In the genomic region with DNA sequence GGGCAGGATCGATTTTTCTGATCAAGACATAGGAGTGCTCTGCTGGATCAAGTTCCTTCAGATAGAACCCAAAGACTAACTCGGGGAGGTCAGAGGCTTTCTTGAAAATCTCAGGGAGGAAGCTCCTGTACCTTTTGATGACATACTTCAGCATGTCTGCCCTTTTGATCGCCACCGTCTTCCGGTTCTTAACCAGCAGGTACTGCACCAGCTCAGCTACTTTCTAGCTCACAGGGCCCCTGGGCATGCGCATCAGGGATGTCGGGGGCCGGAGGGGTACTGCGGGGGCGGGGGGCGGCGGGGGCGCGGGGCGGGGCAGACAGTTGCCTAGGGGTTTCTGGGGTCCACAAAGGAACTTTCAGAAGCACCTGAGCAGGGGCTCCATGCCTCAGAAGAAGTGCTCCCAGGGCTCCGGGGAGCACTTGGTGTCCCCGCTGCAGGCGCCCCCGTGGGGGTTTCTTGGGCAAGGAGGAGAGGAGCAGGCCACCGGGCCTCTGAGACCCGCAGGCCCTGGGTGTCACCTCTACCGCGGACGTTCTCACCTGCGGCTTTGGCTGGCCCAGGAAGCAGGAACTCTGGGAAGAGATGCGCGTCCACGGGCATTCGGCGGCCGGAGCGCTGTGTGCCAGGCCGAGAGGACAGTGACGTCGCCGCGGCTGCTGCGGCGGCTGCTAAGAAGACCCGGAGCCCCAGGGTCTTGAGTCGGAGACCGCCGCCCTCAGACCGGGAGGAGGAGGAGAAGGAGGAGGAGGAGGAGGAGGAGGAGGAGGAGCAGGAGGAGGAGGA, we compare ENCODE assay signal across 12 cellular contexts. TPM values are rescaled to one million over a fixed set of nuclear protein-coding genes. Genes with fewer than 3 reads are reported as not detected.
DNase-seq lines count a peak whose midpoint lies in the region; ATAC-seq and TF ChIP-seq lines count a peak whose summit lies in the region.
"Not testable (repeated sequence)": the region's sequence is repeated elsewhere in the genome, so short reads cannot be mapped to it uniquely, and the experiment has no call there.
"Had no signal": no experiment of that assay in that cellular context is flagged by ENCODE, and none has a peak within 500 bp of the region (broad histone marks: within the 10 kb centered on the region; RNA-seq: fewer than 3 reads in every experiment).

No MANE protein-coding gene starts in this region.

- H3K36me3 Mint-ChIP-seq in activated CD8-positive, alpha-beta T cell treated with anti-CD3 and anti-CD28 coated beads for 36 hours (ENCODE audit: low read depth); stimulated activated naive B cell treated with anti-CD40 and anti-IgM and Interleukin-4, amounts not matched to agents 10 μg/mL and 1 μg/mL and 100 μg/mL, for 72 hours: not testable (repeated sequence)

- not testable (repeated sequence) for H3K4me1 Mint-ChIP-seq in activated CD8-positive, alpha-beta T cell treated with anti-CD3 and anti-CD28 coated beads for 36 hours (ENCODE audit: low read depth); stimulated activated naive B cell treated with anti-CD40 and anti-IgM and Interleukin-4, amounts not matched to agents 10 μg/mL and 1 μg/mL and 100 μg/mL, for 72 hours

- H3K27ac Mint-ChIP-seq in activated CD8-positive, alpha-beta T cell treated with anti-CD3 and anti-CD28 coated beads for 36 hours; stimulated activated naive B cell treated with anti-CD40 and anti-IgM and Interleukin-4, amounts not matched to agents 10 μg/mL and 1 μg/mL and 100 μg/mL, for 72 hours: not testable (repeated sequence)

- POLR2A ChIA-PET in activated CD8-positive, alpha-beta T cell treated with anti-CD3 and anti-CD28 coated beads for 36 hours (lab: Charles Lee) = not testable (repeated sequence)

- intact Hi-C loops in activated CD8-positive, alpha-beta T cell treated with anti-CD3 and anti-CD28 coated beads for 36 hours (cut with micrococcal nuclease); left cardiac atrium (cut with DNase I): not testable (repeated sequence)

- H3K9me3 Mint-ChIP-seq in activated CD8-positive, alpha-beta T cell treated with anti-CD3 and anti-CD28 coated beads for 36 hours; stimulated activated naive B cell treated with anti-CD40 and anti-IgM and Interleukin-4, amounts not matched to agents 10 μg/mL and 1 μg/mL and 100 μg/mL, for 72 hours: not testable (repeated sequence)

- CTCF ChIA-PET in activated CD8-positive, alpha-beta T cell treated with anti-CD3 and anti-CD28 coated beads for 36 hours (lab: Charles Lee) = not testable (repeated sequence)

- H3K4me3 Mint-ChIP-seq in activated CD8-positive, alpha-beta T cell treated with anti-CD3 and anti-CD28 coated beads for 36 hours; stimulated activated naive B cell treated with anti-CD40 and anti-IgM and Interleukin-4, amounts not matched to agents 10 μg/mL and 1 μg/mL and 100 μg/mL, for 72 hours: not testable (repeated sequence)

- H3K27me3 Mint-ChIP-seq in activated CD8-positive, alpha-beta T cell treated with anti-CD3 and anti-CD28 coated beads for 36 hours; stimulated activated naive B cell treated with anti-CD40 and anti-IgM and Interleukin-4, amounts not matched to agents 10 μg/mL and 1 μg/mL and 100 μg/mL, for 72 hours: not testable (repeated sequence)

- DNase-seq in activated CD8-positive, alpha-beta T cell treated with anti-CD3 and anti-CD28 coated beads for 36 hours; left cardiac atrium; stimulated activated naive B cell treated with anti-CD40 and anti-IgM and Interleukin-4, amounts not matched to agents 10 μg/mL and 1 μg/mL and 100 μg/mL, for 72 hours: not testable (repeated sequence)

- not testable (repeated sequence) for TF ChIP-seq CTCF in activated CD8-positive, alpha-beta T cell treated with anti-CD3 and anti-CD28 coated beads for 36 hours (IDR thresholded peaks at IDR 0.05)

- ATAC-seq in GM18517 (IDR thresholded peaks at IDR 0.05; ENCODE audit: unreplicated experiment) = peak; percentile 70
- ATAC-seq in GM19397 (IDR thresholded peaks at IDR 0.05; ENCODE audit: unreplicated experiment) = peak; percentile 81
- peak; percentile 69 for ATAC-seq in GM21737 (IDR thresholded peaks at IDR 0.05; ENCODE audit: unreplicated experiment)
- peak; percentile 77 for ATAC-seq in HG02943 (IDR thresholded peaks at IDR 0.05; ENCODE audit: low read depth, unreplicated experiment)
- ATAC-seq in HG03439 (IDR thresholded peaks at IDR 0.05; ENCODE audit: unreplicated experiment) = peak; percentile 73
- peak; percentile 87 for ATAC-seq in activated CD8-positive, alpha-beta T cell treated with anti-CD3 and anti-CD28 coated beads for 36 hours
- peak; percentile 43 to 63 for ATAC-seq in left cardiac atrium
- peak; percentile 87 to 88 for ATAC-seq in stimulated activated naive B cell treated with anti-CD40 and anti-IgM and Interleukin-4, amounts not matched to agents 10 μg/mL and 1 μg/mL and 100 μg/mL, for 72 hours (replicated peaks)

RNA-seq across cellular contexts. Expression of a gene that starts 0.4 kb away (rescaled TPM):
- total RNA-seq in activated CD8-positive, alpha-beta T cell treated with anti-CD3 and anti-CD28 coated beads for 36 hours = not detected
- not detected for total RNA-seq in left cardiac atrium
- total RNA-seq: HT-29, NCI-H460, transverse colon had no signal

RNA-seq across cellular contexts. Expression of a gene that starts 5.2 kb away (rescaled TPM):
- total RNA-seq in activated CD8-positive, alpha-beta T cell treated with anti-CD3 and anti-CD28 coated beads for 36 hours = not detected
- total RNA-seq in left cardiac atrium = not detected
- total RNA-seq: HT-29, mesothelial cell of epicardium, NCI-H460, transverse colon had no signal

RNA-seq across cellular contexts. Expression of a gene that starts 30.8 kb away (rescaled TPM):
- not detected for total RNA-seq in activated CD8-positive, alpha-beta T cell treated with anti-CD3 and anti-CD28 coated beads for 36 hours
- not detected for total RNA-seq in left cardiac atrium
- total RNA-seq: HT-29, mesothelial cell of epicardium, NCI-H460, transverse colon had no signal

RNA-seq across cellular contexts. Expression of a gene that starts 59.5 kb away (rescaled TPM):
- not detected for total RNA-seq in activated CD8-positive, alpha-beta T cell treated with anti-CD3 and anti-CD28 coated beads for 36 hours
- not detected for total RNA-seq in left cardiac atrium
- total RNA-seq: HT-29, mesothelial cell of epicardium, NCI-H460, transverse colon had no signal
